8 cellular contexts compared by ENCODE assay signal in the genomic region with DNA sequence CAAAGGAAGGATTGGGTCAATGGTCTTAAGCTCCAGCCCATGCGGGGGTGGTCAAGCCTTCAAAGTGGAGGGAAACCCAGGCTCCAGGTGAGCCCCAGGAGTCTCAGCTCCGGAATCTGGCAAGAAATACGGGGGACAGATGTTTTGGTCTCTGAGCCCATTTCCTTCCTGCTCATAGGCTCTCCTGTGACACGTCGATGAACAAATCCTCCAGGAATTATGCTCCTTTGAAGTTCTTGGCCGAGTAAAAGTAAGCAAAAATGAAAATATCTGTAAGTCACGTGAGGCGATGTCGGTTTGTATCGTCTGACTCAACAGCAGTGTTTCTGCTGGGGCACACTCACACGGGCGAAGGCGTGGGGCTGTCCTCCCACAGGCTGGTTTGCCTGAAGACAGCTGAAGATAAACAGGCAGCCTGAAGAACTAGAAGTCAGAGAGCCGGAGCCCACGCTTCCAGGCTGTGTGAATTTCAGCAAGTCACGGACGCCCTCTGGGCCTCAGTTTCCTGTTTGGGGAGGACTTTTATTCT. TPM values are rescaled to one million over a fixed set of nuclear protein-coding genes. Genes with fewer than 3 reads are reported as not detected.
DNase-seq lines count a peak whose midpoint lies in the region; ATAC-seq, FAIRE-seq and TF ChIP-seq lines count a peak whose summit lies in the region.

No MANE protein-coding gene starts in this region.

- DNase-seq in NCI-H226 (peak; percentile 85), lung microvascular endothelial cell (ENCODE audit: low read depth in 2 of 2) (peak; percentile 42 to 88), urothelium cell line (ENCODE audit: low spot score) (peak; percentile 60), adrenal gland (no peak), SHP77 (lab: John Stamatoyannopoulos, UW) (no peak), testis (no peak)
- peak; percentile 90 for DNase-seq in activated effector memory CD4-positive, alpha-beta T cell treated with anti-CD3 and anti-CD28 coated beads, Interleukin-2, amount 50 U/mL, for 16 hours

- FAIRE-seq in urothelium cell line (lab: Jason Lieb, UNC): peak; percentile 42

- peak; percentile 15 for ATAC-seq in GM19025 (IDR thresholded peaks at IDR 0.05; ENCODE audit: low read depth, unreplicated experiment)

- no peaks in the 10 kb centered on the region for H3K9me3 ChIP-seq in adrenal gland (replicated peaks in 1 of 3)
- no peaks in the 10 kb centered on the region for H3K9me3 ChIP-seq in testis

- TF ChIP-seq POLR2A in adrenal gland (IDR thresholded peaks at IDR 0.05) (no peak), testis (IDR thresholded peaks at IDR 0.05) (no peak)

- H3K27ac ChIP-seq in adrenal gland (no peak overlapping the region), testis (no peak overlapping the region)

- WGBS in adrenal gland, 4 donors: 81 to 89% (median 85%) methylated on average over 17 of the region's 17 CpGs
- 67 to 73% methylated on average over 17 of the region's 17 CpGs for WGBS in testis, 2 donors

- H3K27me3 ChIP-seq in adrenal gland (no peaks in the 10 kb centered on the region), testis (no peaks in the 10 kb centered on the region)

- H3K36me3 ChIP-seq in adrenal gland (replicated peaks in 1 of 2): no peaks in the 10 kb centered on the region
- H3K36me3 ChIP-seq in testis (ENCODE audit: low read depth, missing control alignments): no peaks in the 10 kb centered on the region

- H3K4me3 ChIP-seq in adrenal gland (no peak overlapping the region), testis (no peak overlapping the region)

- intact Hi-C loops in adrenal gland (cut with DNase I): loop anchor here in 1 of 2 donors (10.0 kb wide), 1 partner anchor 137 kb away; the partner anchor contains the start of gene DUSP5
- intact Hi-C loops in testis (cut with DNase I; ENCODE audit: low total_unique reads): no loop called here

- no peak for TF ChIP-seq CTCF in adrenal gland (IDR thresholded peaks at IDR 0.05)
- TF ChIP-seq CTCF in testis (IDR thresholded peaks at IDR 0.05): no peak

- peaks cover 0 to 18% of the 10 kb centered on the region in 2 donors for H3K4me1 ChIP-seq in adrenal gland (replicated peaks in 1 of 2)
- no peaks in the 10 kb centered on the region for H3K4me1 ChIP-seq in testis

RNA-seq across cellular contexts. Expression of gene SMNDC1, which starts 52.6 kb away (rescaled TPM):
- total RNA-seq in lung microvascular endothelial cell (4.4 and 6.3 TPM in 2 replicates), adrenal gland (10 to 100 TPM in 4 of 8 donors, 1 to 10 TPM in 4; 3.7 to 30.0 (median 18.2) TPM), testis (10 to 100 TPM; 16.4 to 20.9 TPM)
- polyA plus RNA-seq in adrenal gland (10 to 100 TPM in 1 of 3 donors, 1 to 10 TPM in 2; 8.7 to 34.4 (median 9.8) TPM), testis (ENCODE audit: insufficient read depth, low read depth, low replicate concordance) (33.2 TPM)

Comparison
In these comparisons a context has a peak if more than half of its experiments do, and no peak if none do; other contexts are left out.
1. DNase-seq: peak in NCI-H226 (single experiment), activated effector memory CD4-positive, alpha-beta T cell treated with anti-CD3 and anti-CD28 coated beads, Interleukin-2, amount 50 U/mL, for 16 hours (single experiment), lung microvascular endothelial cell (2 of 2) and urothelium cell line (single experiment); none in adrenal gland (0 of 7), SHP77 (0 of 2) and testis (single experiment).